9 cellular contexts compared by ENCODE assay signal in genomic region chr1:226656201-226656600, GRCh38.
DNase-seq lines count a peak whose midpoint lies in the region; ATAC-seq and TF ChIP-seq lines count a peak whose summit lies in the region.
"Had no signal": no experiment of that assay in that cellular context is flagged by ENCODE, and none has a peak within 500 bp of the region (broad histone marks: within the 10 kb centered on the region; RNA-seq: fewer than 3 reads in every experiment).

No MANE protein-coding gene starts in this region.

- H3K27me3 Mint-ChIP-seq in GM23338 (ENCODE audit: insufficient read depth, low read depth, poor library complexity) (peaks cover 27% of the 10 kb centered on the region), MCF 10A (ENCODE audit: insufficient read depth, unreplicated experiment) (no peaks in the 10 kb centered on the region)

- H3K79me2 ChIP-seq in GM23338 (replicated peaks; ENCODE audit: insufficient read depth) (no peaks in the 10 kb centered on the region), osteoblast (ENCODE audit: insufficient read depth, low read length) (no peaks in the 10 kb centered on the region)

- H4K20me1 ChIP-seq in GM23338 (replicated peaks; ENCODE audit: insufficient read depth) (no peaks in the 10 kb centered on the region), osteoblast (ENCODE audit: insufficient read depth, low read length) (no peaks in the 10 kb centered on the region)

- POLR2A ChIA-PET in MCF 10A (lab: Yijun Ruan, JAX) = interaction anchor here (0.7 to 4.5 kb wide), 11 partner anchors 12 to 159 kb away, joined by 3 to 30 read pairs (median 5); partner anchors contain the start of gene ITPKB

- CTCF ChIA-PET in MCF 10A (lab: Yijun Ruan, JAX) = interaction anchor here (1.2 to 7.4 kb wide), 5 partner anchors 21 to 231 kb away, joined by 3 to 57 read pairs (median 4); no protein-coding TSS in a partner anchor

- H2AFZ ChIP-seq in GM23338 (no peak overlapping the region), osteoblast (ENCODE audit: low read length) (no peak overlapping the region)

- TF ChIP-seq CTCF in GM23338 (conservative IDR thresholded peaks at IDR 0.05; ENCODE audit: low read depth in 2 of 2) (no peak), MCF 10A (IDR thresholded peaks at IDR 0.05; ENCODE audit: unreplicated experiment) (no peak), osteoblast (IDR thresholded peaks at IDR 0.05; ENCODE audit: extremely low read depth, low read depth, low read length) (no peak), gastrocnemius medialis (IDR thresholded peaks at IDR 0.05 in 4 of 5, conservative IDR thresholded peaks at IDR 0.05 in 1 of 5) (no peak)

- no peaks in the 10 kb centered on the region for H3K27me3 ChIP-seq in GM23338 (ENCODE audit: insufficient read depth)
- H3K27me3 ChIP-seq in osteoblast (ENCODE audit: insufficient read depth, low read length) = no peaks in the 10 kb centered on the region
- no peaks in the 10 kb centered on the region for H3K27me3 ChIP-seq in gastrocnemius medialis

- peaks cover 7% of the 10 kb centered on the region; the same call in 1 of the 2 replicates for H3F3A ChIP-seq in GM23338 (replicated peaks; ENCODE audit: low read depth)

- BruUV-seq in MCF 10A (replicated peaks; lab: Mats Ljungman, UMichigan) = no TSS peak

- in situ Hi-C loops in gastrocnemius medialis (cut with MboI; ENCODE audit: low sequenced_read_pairs in 4 of 4) = no loop called here

- H3K4me1 Mint-ChIP-seq in GM23338 (peaks cover 71% of the 10 kb centered on the region), MCF 10A (ENCODE audit: insufficient read depth, unreplicated experiment) (peaks cover 28% of the 10 kb centered on the region)

- H3K36me3 ChIP-seq in GM23338 (ENCODE audit: insufficient read depth) (no peaks in the 10 kb centered on the region), osteoblast (ENCODE audit: insufficient read depth, low read length) (no peaks in the 10 kb centered on the region), gastrocnemius medialis (no peaks in the 10 kb centered on the region)

- peaks cover 40% of the 10 kb centered on the region for H3K4me1 ChIP-seq in GM23338 (ENCODE audit: insufficient read depth)
- peaks cover 26% of the 10 kb centered on the region for H3K4me1 ChIP-seq in osteoblast (ENCODE audit: insufficient read depth, low read length)
- H3K4me1 ChIP-seq in gastrocnemius medialis = peaks cover 72 to 73% of the 10 kb centered on the region in 2 donors

- H3K27ac ChIP-seq in GM23338 (ENCODE audit: low read depth) = peak overlapping the region; percentile 69
- peak overlapping the region; percentile 19 for H3K27ac ChIP-seq in osteoblast (ENCODE audit: low read depth, low read length)
- H3K27ac ChIP-seq in gastrocnemius medialis = no peak overlapping the region

- H3K9me3 ChIP-seq in osteoblast (ENCODE audit: low read depth, low read length) (no peaks in the 10 kb centered on the region), gastrocnemius medialis (no peaks in the 10 kb centered on the region)

- no peak for TF ChIP-seq POLR2A in gastrocnemius medialis (IDR thresholded peaks at IDR 0.05)

- no peak overlapping the region for H3K4me3 ChIP-seq in GM23338
- no peak overlapping the region for H3K4me3 ChIP-seq in osteoblast (ENCODE audit: insufficient read depth, low read length)
- H3K4me3 ChIP-seq in gastrocnemius medialis = no peak overlapping the region
- H3K4me3 ChIP-seq: GM12878 had no signal

- H3K9me3 Mint-ChIP-seq in GM23338 (no peaks in the 10 kb centered on the region), MCF 10A (ENCODE audit: unreplicated experiment) (no peaks in the 10 kb centered on the region)

- no peaks in the 10 kb centered on the region for H3K36me3 Mint-ChIP-seq in GM23338 (ENCODE audit: low read depth)
- H3K36me3 Mint-ChIP-seq in MCF 10A (ENCODE audit: insufficient read depth, unreplicated experiment) = no peaks in the 10 kb centered on the region

- H3K27ac Mint-ChIP-seq in GM23338 (no peak overlapping the region), MCF 10A (ENCODE audit: low read depth, unreplicated experiment) (peak overlapping the region; percentile 75)

- H3K4me3 Mint-ChIP-seq in GM23338 (no peak overlapping the region), MCF 10A (ENCODE audit: unreplicated experiment) (peak overlapping the region; percentile 45)

- DNase-seq in GM23338 (ENCODE audit: low spot score) (peak; percentile 53), NCI-H146 (lab: John Stamatoyannopoulos, UW) (peak; percentile 78), MCF 10A (ENCODE audit: unreplicated experiment) (no peak), osteoblast (ENCODE audit: insufficient read length, low spot score, missing footprints) (no peak), UCSD-AML1 (lab: John Stamatoyannopoulos, UW; ENCODE audit: unreplicated experiment) (no peak), SIG-M5 treated with dmso at 0.1 percent for 504 hours (lab: John Stamatoyannopoulos, UW; ENCODE audit: unreplicated experiment) (no peak), gastrocnemius medialis (no peak)

- H3K9me2 ChIP-seq in GM23338 (ENCODE audit: insufficient read depth) = no peaks in the 10 kb centered on the region

- ATAC-seq in GM23338 (peak; percentile 6; the same call in 1 of the 3 replicates), HG02970 (IDR thresholded peaks at IDR 0.05; ENCODE audit: low FRiP score, unreplicated experiment) (no peak), gastrocnemius medialis (no peak)
- ATAC-seq: GM12878 had no signal

- H3K4me2 ChIP-seq in GM23338 (peak overlapping the region; percentile 51), osteoblast (ENCODE audit: insufficient read depth, low read length) (peak overlapping the region; percentile 12)

- intact Hi-C loops in MCF 10A (cut with micrococcal nuclease) (loop anchor here (5.0 kb wide), 2 partner anchors 51 to 106 kb away; no protein-coding TSS in a partner anchor), gastrocnemius medialis (cut with DNase I; ENCODE audit: low total_unique reads) (loop anchor here (5.0 kb wide), 1 partner anchor 81 kb away; the partner anchor contains the start of gene ITPKB)

TF ChIP-seq in GM23338, 12 proteins besides CTCF, POLR2A, EP300 and RAD21 (continues in another document):
- TF ChIP-seq EZH2 (IDR thresholded peaks at IDR 0.05; ENCODE audit: low read depth, unreplicated experiment) (no peak), CREB1 (CRISPR knock-in tag; IDR thresholded peaks at IDR 0.05; ENCODE audit: low read depth) (no peak), REST (IDR thresholded peaks at IDR 0.05; ENCODE audit: unreplicated experiment) (no peak), ETS1 (IDR thresholded peaks at IDR 0.05) (no peak)

Comparison
In these comparisons a context has a peak if more than half of its experiments do, and no peak if none do; other contexts are left out.
1. DNase-seq: peak in GM23338 (single experiment) and NCI-H146 (single experiment); none in MCF 10A (single experiment), osteoblast (single experiment), UCSD-AML1 (single experiment), SIG-M5 treated with dmso at 0.1 percent for 504 hours (single experiment) and gastrocnemius medialis (0 of 2).
2. H3K27ac ChIP-seq: peak in GM23338 (single experiment) and osteoblast (single experiment); none in gastrocnemius medialis (0 of 4).